Comparison of ENCODE assay signal across 15 cellular contexts in genomic region chr4:25888781-25889180, GRCh38. TPM values are rescaled to one million over a fixed set of nuclear protein-coding genes. Genes with fewer than 3 reads are reported as not detected.
DNase-seq lines count a peak whose midpoint lies in the region; ATAC-seq and TF ChIP-seq lines count a peak whose summit lies in the region.
"Had no signal": no experiment of that assay in that cellular context is flagged by ENCODE, and none has a peak within 500 bp of the region (broad histone marks: within the 10 kb centered on the region; RNA-seq: fewer than 3 reads in every experiment).

No MANE protein-coding gene starts in this region.

- in situ Hi-C loops in GM23248 (cut with MboI) (no loop called here), brain microvascular endothelial cell (cut with HindIII; ENCODE audit: low pct_ligation_motif_present, low sequenced_read_pairs) (no loop called here)

- H3K4me1 ChIP-seq in GM23248 (ENCODE audit: insufficient read depth) (peaks cover 22% of the 10 kb centered on the region), mesenchymal stem cell (ENCODE audit: control insufficient read depth, insufficient read depth, low read depth, low read length) (peaks cover 8% of the 10 kb centered on the region), esophagus squamous epithelium (no peaks in the 10 kb centered on the region)

- H2AK5ac ChIP-seq in mesenchymal stem cell (ENCODE audit: low read length, severe bottlenecking), result no peak overlapping the region

- no peak for TF ChIP-seq CTCF in brain microvascular endothelial cell (IDR thresholded peaks at IDR 0.05; ENCODE audit: low read depth, low read length, missing control alignments)
- no peak for TF ChIP-seq CTCF in esophagus squamous epithelium (IDR thresholded peaks at IDR 0.05)

- H3K79me2 ChIP-seq in GM23248 (ENCODE audit: insufficient read depth), result no peaks in the 10 kb centered on the region

- no peak overlapping the region for H3K18ac ChIP-seq in mesenchymal stem cell (ENCODE audit: low read depth in 1 of 2, low read length in 2 of 2)

- peaks cover 15% of the 10 kb centered on the region for H3F3A ChIP-seq in GM23248 (ENCODE audit: insufficient read depth)

- DNase-seq in GM23248 (peak; percentile 53), LHCN-M2 (ENCODE audit: low read depth) (peak; percentile 24), brain microvascular endothelial cell (peak; percentile 32), mesenchymal stem cell (peak; percentile 29), NCI-H1436 treated with DMSO at 0.1 percent for 48 hours (lab: John Stamatoyannopoulos, UW) (no peak), esophagus squamous epithelium (lab: John Stamatoyannopoulos, UW) (no peak)
- DNase-seq: CD8-positive, alpha-beta T cell; DMS79 treated with DMSO at 0.1 percent for 48 hours; NCI-H1092; NCI-H1930; NCI-H2171; NCI-H446 treated with DMSO at 0.1 percent for 48 hours; NCI-H748 treated with DMSO at 0.1 percent for 48 hours; SHP77 had no signal

- H4K20me1 ChIP-seq in GM23248 (ENCODE audit: insufficient read depth), result no peaks in the 10 kb centered on the region

- no peak overlapping the region for H4K91ac ChIP-seq in mesenchymal stem cell (ENCODE audit: low read length)

- H3K27me3 ChIP-seq in GM23248 (replicated peaks; ENCODE audit: insufficient read depth) (no peaks in the 10 kb centered on the region), brain microvascular endothelial cell (replicated peaks) (no peaks in the 10 kb centered on the region), mesenchymal stem cell (ENCODE audit: control insufficient read depth in 1 of 2, insufficient read depth in 1 of 2, low read length in 2 of 2) (no peaks in the 10 kb centered on the region), esophagus squamous epithelium (peaks cover 0 to 5% (median 0%) of the 10 kb centered on the region in 4 donors)

- H4K8ac ChIP-seq in mesenchymal stem cell (ENCODE audit: low read length), result no peak overlapping the region

- intact Hi-C loops in esophagus squamous epithelium (cut with DNase I), result no loop called here

- H2BK15ac ChIP-seq in mesenchymal stem cell (ENCODE audit: low read depth, poor library complexity, severe bottlenecking), result no peak overlapping the region

- H3K27ac ChIP-seq in GM23248 (no peak overlapping the region), brain microvascular endothelial cell (no peak overlapping the region), mesenchymal stem cell (ENCODE audit: low read length, poor library complexity, severe bottlenecking) (no peak overlapping the region), esophagus squamous epithelium (no peak overlapping the region)

- H3K9me2 ChIP-seq in GM23248 (ENCODE audit: insufficient read depth), result no peaks in the 10 kb centered on the region

- no peak overlapping the region for H2BK5ac ChIP-seq in mesenchymal stem cell (ENCODE audit: low read depth, low read length, poor library complexity, severe bottlenecking)

- no peak overlapping the region for H3K4me3 ChIP-seq in GM23248
- no peak overlapping the region for H3K4me3 ChIP-seq in brain microvascular endothelial cell (ENCODE audit: low read depth, low read length)
- H3K4me3 ChIP-seq in mesenchymal stem cell (ENCODE audit: insufficient read depth in 1 of 2, low read depth in 1 of 2, low read length in 2 of 2), result no peak overlapping the region
- no peak overlapping the region for H3K4me3 ChIP-seq in esophagus squamous epithelium

- H3K4me2 ChIP-seq in GM23248 (ENCODE audit: unreplicated experiment) (no peak overlapping the region), mesenchymal stem cell (ENCODE audit: low read length, poor library complexity, severe bottlenecking) (no peak overlapping the region)

- no peak overlapping the region for H2BK120ac ChIP-seq in mesenchymal stem cell (ENCODE audit: low read depth, low read length)

- no peak overlapping the region for H3K4ac ChIP-seq in mesenchymal stem cell (ENCODE audit: low read depth in 1 of 2, low read length in 2 of 2)

- H3K9me3 ChIP-seq in GM23248 (ENCODE audit: low read depth) (no peaks in the 10 kb centered on the region), mesenchymal stem cell (ENCODE audit: control insufficient read depth, low read length) (no peaks in the 10 kb centered on the region), esophagus squamous epithelium (no peaks in the 10 kb centered on the region)

- no peak for TF ChIP-seq POLR2A in esophagus squamous epithelium (IDR thresholded peaks at IDR 0.05)

- H3K36me3 ChIP-seq in GM23248 (ENCODE audit: low read depth), result no peaks in the 10 kb centered on the region
- no peaks in the 10 kb centered on the region for H3K36me3 ChIP-seq in brain microvascular endothelial cell (replicated peaks)
- H3K36me3 ChIP-seq in mesenchymal stem cell (ENCODE audit: control insufficient read depth in 1 of 2, insufficient read depth in 2 of 2, low read depth in 1 of 2, low read length in 2 of 2), result no peaks in the 10 kb centered on the region
- H3K36me3 ChIP-seq in esophagus squamous epithelium, result no peaks in the 10 kb centered on the region

- no peak overlapping the region for H3K9ac ChIP-seq in GM23248
- H3K9ac ChIP-seq in mesenchymal stem cell (ENCODE audit: low read length), result no peak overlapping the region

- ATAC-seq in esophagus mucosa, result no peak
- ATAC-seq: CD8-positive, alpha-beta T cell had no signal

- no peak overlapping the region for H3K14ac ChIP-seq in mesenchymal stem cell (ENCODE audit: low read length in 2 of 2)

- H3K79me1 ChIP-seq in mesenchymal stem cell (replicated peaks; ENCODE audit: low read length, poor library complexity, severe bottlenecking), result no peaks in the 10 kb centered on the region

- no peak overlapping the region for H2AFZ ChIP-seq in GM23248
- no peak overlapping the region for H2AFZ ChIP-seq in mesenchymal stem cell (ENCODE audit: low read depth, low read length)

- H3K23ac ChIP-seq in mesenchymal stem cell (ENCODE audit: low read length in 2 of 2), result no peak overlapping the region

- no peak overlapping the region for H2BK12ac ChIP-seq in mesenchymal stem cell (ENCODE audit: low read length in 2 of 2)

RNA-seq across cellular contexts. Expression of gene SMIM20, which starts 25.2 kb away (rescaled TPM):
- total RNA-seq in GM23248 (2014; rRNA removed; shearing (Covaris generic)), result 24.3 and 35.6 TPM in 2 replicates
- polyA plus RNA-seq in GM23248 (2016; fragmentation: Nextera tagmentation; extraction: Ambion mirVana), result 53.0 and 53.7 TPM in 2 replicates
- total RNA-seq in LHCN-M2 (2014; rRNA removed) (33.6 and 41.1 TPM in 2 replicates), esophagus mucosa (14.8 TPM), esophagus squamous epithelium (10 to 100 TPM in 3 of 4 donors, 1 to 10 TPM in 1; 3.6 to 19.8 (median 15.5) TPM)
- 30.7 TPM for polyA plus RNA-seq in LHCN-M2 (2012)
- polyA plus RNA-seq in mesenchymal stem cell (2013, experiment 1 of 2), result 35.6 TPM
- polyA plus RNA-seq in mesenchymal stem cell (2013, experiment 2 of 2), result 36.3 TPM

RNA-seq across cellular contexts. Expression of gene SEL1L3, which starts 26.0 kb away (rescaled TPM):
- 62.8 and 101 TPM in 2 replicates for total RNA-seq in GM23248 (2014; rRNA removed; shearing (Covaris generic))
- 23.1 and 24.5 TPM in 2 replicates for polyA plus RNA-seq in GM23248 (2016; fragmentation: Nextera tagmentation; extraction: Ambion mirVana)
- 3.9 and 5.0 TPM in 2 replicates for total RNA-seq in LHCN-M2 (2014; rRNA removed)
- polyA plus RNA-seq in LHCN-M2 (2012), result 7.6 TPM
- polyA plus RNA-seq in mesenchymal stem cell (2013, experiment 1 of 2), result 27.4 TPM
- polyA plus RNA-seq in mesenchymal stem cell (2013, experiment 2 of 2), result 25.2 TPM
- 8.5 TPM for total RNA-seq in esophagus mucosa
- 10 to 100 TPM in 1 of 4 donors, 1 to 10 TPM in 3; 6.9 to 13.5 (median 7.5) TPM for total RNA-seq in esophagus squamous epithelium

Comparison
In these comparisons a context has a peak if more than half of its experiments do, and no peak if none do; other contexts are left out.
1. DNase-seq: peak in GM23248 (single experiment), LHCN-M2 (single experiment), brain microvascular endothelial cell (single experiment) and mesenchymal stem cell (single experiment); none in NCI-H1436 treated with DMSO at 0.1 percent for 48 hours (single experiment) and esophagus squamous epithelium (single experiment).